12 cellular contexts compared by ENCODE assay signal in genomic region chr15:36358094-36358961, GRCh38.
A peak's percentile ranks its signal among the peaks of the same experiment; 100 is the strongest.
DNase-seq lines count a peak whose midpoint lies in the region; ATAC-seq and TF ChIP-seq lines count a peak whose summit lies in the region.
"Had no signal": no experiment of that assay in that cellular context is flagged by ENCODE, and none has a peak within 500 bp of the region (broad histone marks: within the 10 kb centered on the region; RNA-seq: fewer than 3 reads in every experiment).

No MANE protein-coding gene starts in this region.

- TF ChIP-seq CTCF in astrocyte of the cerebellum (IDR thresholded peaks at IDR 0.05; ENCODE audit: low read depth, low read length, missing control alignments) (no peak), left lung (IDR thresholded peaks at IDR 0.05) (no peak)

- H3K36me3 ChIP-seq in ACC112 (ENCODE audit: insufficient read depth, low read length) (no peaks in the 10 kb centered on the region), left lung (no peaks in the 10 kb centered on the region)
- H3K36me3 ChIP-seq: upper lobe of right lung had no signal

- H3K27me3 ChIP-seq in ACC112 (ENCODE audit: insufficient read depth, low read length) (no peaks in the 10 kb centered on the region), left lung (no peaks in the 10 kb centered on the region)
- H3K27me3 ChIP-seq: upper lobe of right lung had no signal

- DNase-seq in M059J (ENCODE audit: low read depth): peak; percentile 91
- peak; percentile 74 for DNase-seq in astrocyte of the cerebellum (ENCODE audit: low read depth)
- DNase-seq in left lung: no peak
- DNase-seq in activated naive CD4-positive, alpha-beta T cell (lab: John Stamatoyannopoulos, UW): no peak
- DNase-seq in medulla oblongata (ENCODE audit: extremely low spot score): no peak
- no peak for DNase-seq in NCI-H82 treated with DMSO at 0.1 percent for 48 hours (lab: John Stamatoyannopoulos, UW; ENCODE audit: unreplicated experiment)
- no peak for DNase-seq in SHP77 (lab: John Stamatoyannopoulos, UW)
- DNase-seq: activated gamma-delta T cell; stimulated activated CD4-positive, alpha-beta T cell treated with anti-CD3 and anti-CD28 coated beads, Interleukin-4, amount 100 ng/mL, for 1 hour; upper lobe of right lung had no signal

- peaks cover 0 to 2% of the 10 kb centered on the region in 2 donors for H3K9me3 ChIP-seq in left lung
- H3K9me3 ChIP-seq: upper lobe of right lung had no signal

- no peak overlapping the region for H3K4me3 ChIP-seq in ACC112 (ENCODE audit: low read depth, low read length)
- H3K4me3 ChIP-seq in astrocyte of the cerebellum (ENCODE audit: low read depth, low read length): no peak overlapping the region
- H3K4me3 ChIP-seq in left lung: no peak overlapping the region
- H3K4me3 ChIP-seq: upper lobe of right lung had no signal

- peak; percentile 64 for ATAC-seq in left lung
- ATAC-seq: upper lobe of right lung had no signal

- intact Hi-C loops in left lung (cut with DNase I): no loop called here

- peak overlapping the region; percentile 89 for H2AFZ ChIP-seq in ACC112 (ENCODE audit: low read length, unreplicated experiment)

- H3K27ac ChIP-seq in ACC112 (ENCODE audit: low read depth, low read length): peak overlapping the region; percentile 67
- H3K27ac ChIP-seq in left lung: peak overlapping the region in 1 of 2 donors; percentile 55
- H3K27ac ChIP-seq: upper lobe of right lung, VCaP had no signal

- in situ Hi-C loops in astrocyte of the cerebellum (cut with HindIII; ENCODE audit: low sequenced_read_pairs): no loop called here

- no peaks in the 10 kb centered on the region for H3K79me2 ChIP-seq in ACC112 (ENCODE audit: control insufficient read depth, insufficient read depth, low read length, unreplicated experiment)

- H3K4me1 ChIP-seq in ACC112 (ENCODE audit: control insufficient read depth, insufficient read depth, low read length, unreplicated experiment) (peaks cover 36% of the 10 kb centered on the region), left lung (no peaks in the 10 kb centered on the region)

Comparison
In these comparisons a context has a peak if more than half of its experiments do, and no peak if none do; other contexts are left out.
1. DNase-seq: peak in M059J (single experiment) and astrocyte of the cerebellum (single experiment); none in left lung (0 of 2), activated naive CD4-positive, alpha-beta T cell (0 of 4), medulla oblongata (single experiment), NCI-H82 treated with DMSO at 0.1 percent for 48 hours (single experiment) and SHP77 (0 of 2).